In genomic region chr4:10063544-10064300, GRCh38 we compare ENCODE assay signal across 8 cellular contexts. TPM values are rescaled to one million over a fixed set of nuclear protein-coding genes. Genes with fewer than 3 reads are reported as not detected.
DNase-seq lines count a peak whose midpoint lies in the region; ATAC-seq and TF ChIP-seq lines count a peak whose summit lies in the region.

No MANE protein-coding gene starts in this region.

- H3K9me3 ChIP-seq in SK-N-SH = no peaks in the 10 kb centered on the region

- no peaks in the 10 kb centered on the region for H3K27me3 ChIP-seq in SK-N-SH (ENCODE audit: insufficient read depth)

- H3K4me2 ChIP-seq in SK-N-SH = no peak overlapping the region

- H3F3A ChIP-seq in SK-N-SH (replicated peaks; ENCODE audit: insufficient read depth) = no peaks in the 10 kb centered on the region

- TF ChIP-seq EP300 in SK-N-SH (IDR thresholded peaks at IDR 0.05; ENCODE audit: borderline replicate concordance in 1 of 2, low read depth in 1 of 2, low read length in 1 of 2) = no peak

- DNase-seq in Right ventricle myocardium inferior (ENCODE audit: missing footprints) = no peak
- DNase-seq in cardiac septum (ENCODE audit: low spot score) = no peak
- DNase-seq in SK-N-SH = no peak
- DNase-seq in glomerular visceral epithelial cell (ENCODE audit: extremely low spot score) = peak; percentile 86
- peak; percentile 92 for DNase-seq in pons (ENCODE audit: low spot score)
- DNase-seq in NCI-H1436 (lab: John Stamatoyannopoulos, UW) = no peak
- no peak for DNase-seq in activated CD4-positive, alpha-beta T cell treated with anti-CD3 and anti-CD28 coated beads, Interleukin-2, amount 50 U/mL, for 1 hour

- H3K4me1 ChIP-seq in SK-N-SH (ENCODE audit: control insufficient read depth in 1 of 2, insufficient read depth in 2 of 2, low read depth in 1 of 2, low read length in 1 of 2) = peaks cover 0 to 7% of the 10 kb centered on the region in 2 experiments; a peak in 1 of 4 replicates

- CTCF ChIA-PET in SK-N-SH (lab: Yijun Ruan, JAX) = interaction anchor here (0.8 to 4.3 kb wide), 6 partner anchors 17 to 300 kb away, joined by 3 to 24 read pairs (median 4); no protein-coding TSS in a partner anchor

- 83% methylated on average over 4 of the region's 9 CpGs for WGBS in SK-N-SH (ENCODE audit: low lambda C conversion rate)

- H3K9ac ChIP-seq in SK-N-SH = no peak overlapping the region

- POLR2A ChIA-PET in SK-N-SH (lab: Yijun Ruan, JAX) = no interaction called here

- no peaks in the 10 kb centered on the region for H3K9me2 ChIP-seq in SK-N-SH

- no peak overlapping the region for H3K27ac ChIP-seq in SK-N-SH (ENCODE audit: low read depth in 2 of 2, low read length in 1 of 2)

- TF ChIP-seq RAD21 in SK-N-SH (IDR thresholded peaks at IDR 0.05; ENCODE audit: low read length) = peak; percentile 69

- ATAC-seq in Right ventricle myocardium inferior (peak; percentile 93), HG03095 (IDR thresholded peaks at IDR 0.05; ENCODE audit: unreplicated experiment) (no peak)

- H2AFZ ChIP-seq in SK-N-SH (ENCODE audit: low read depth) = no peak overlapping the region

- H4K20me1 ChIP-seq in SK-N-SH (ENCODE audit: insufficient read depth) = no peaks in the 10 kb centered on the region

- intact Hi-C loops in Right ventricle myocardium inferior (cut with DNase I) (loop anchor here (1.0 to 5.0 kb wide), 2 partner anchors 44 to 301 kb away; no protein-coding TSS in a partner anchor), cardiac septum (cut with DNase I) (loop anchor here (1.0 to 10.0 kb wide), 4 partner anchors 45 to 369 kb away; no protein-coding TSS in a partner anchor)

- H3K4me3 ChIP-seq in SK-N-SH (ENCODE audit: low read depth in 2 of 2, low read length in 1 of 2) = no peak overlapping the region; a peak in 1 of 4 replicates

- no peaks in the 10 kb centered on the region for H3K36me3 ChIP-seq in SK-N-SH (replicated peaks in 1 of 2; ENCODE audit: control insufficient read depth in 1 of 2, insufficient read depth in 2 of 2, low read length in 1 of 2)

- TF ChIP-seq CTCF in SK-N-SH (IDR thresholded peaks at IDR 0.05) = peak; percentile 21; the same call in 1 of the 2 replicates

- no peaks in the 10 kb centered on the region for H3K79me2 ChIP-seq in SK-N-SH (ENCODE audit: insufficient read depth)

TF ChIP-seq in SK-N-SH, 30 proteins besides CTCF, POLR2A, EP300 and RAD21:
- TF ChIP-seq POLR2AphosphoS5 (IDR thresholded peaks at IDR 0.05; ENCODE audit: low read depth, low read length) = no peak
- peak; percentile 42 for TF ChIP-seq SMC3 (IDR thresholded peaks at IDR 0.05; ENCODE audit: low read depth, low read length)

RNA-seq across cellular contexts. Expression of gene SLC2A9, which starts 42.4 kb away (rescaled TPM):
- total RNA-seq in Right ventricle myocardium inferior (9.6 TPM), cardiac septum (5.5 TPM)
- not detected in 2 replicates for polyA plus RNA-seq in SK-N-SH (2012; rRNA removed)
- not detected in 2 replicates for polyA plus RNA-seq in SK-N-SH (2012; cell fraction: cytosol; rRNA removed)
- polyA plus RNA-seq in SK-N-SH (2012; cell fraction: nucleus; rRNA removed) = 0.02 and 0.04 TPM in 2 replicates

RNA-seq across cellular contexts. Expression of gene WDR1, which starts 52.9 kb away (rescaled TPM):
- total RNA-seq in Right ventricle myocardium inferior (210 TPM), cardiac septum (245 TPM)
- 287 and 310 TPM in 2 replicates for polyA plus RNA-seq in SK-N-SH (2012; rRNA removed)
- polyA plus RNA-seq in SK-N-SH (2012; cell fraction: cytosol; rRNA removed) = 240 and 255 TPM in 2 replicates
- polyA plus RNA-seq in SK-N-SH (2012; cell fraction: nucleus; rRNA removed) = 297 and 306 TPM in 2 replicates

Comparison
In these comparisons a context has a peak if more than half of its experiments do, and no peak if none do; other contexts are left out.
1. DNase-seq: peak in glomerular visceral epithelial cell (single experiment) and pons (single experiment); none in Right ventricle myocardium inferior (single experiment), cardiac septum (single experiment), SK-N-SH (single experiment), NCI-H1436 (single experiment) and activated CD4-positive, alpha-beta T cell treated with anti-CD3 and anti-CD28 coated beads, Interleukin-2, amount 50 U/mL, for 1 hour (single experiment).